ENCODE assay signal across 2 cellular contexts in genomic region chr1:207024202-207025143, GRCh38.
TF ChIP-seq lines count a peak whose summit lies in the region.

No MANE protein-coding gene starts in this region.

TF ChIP-seq in IMR-90, 13 proteins besides CTCF, POLR2A, EP300 and RAD21 (continued from another document):
- TF ChIP-seq, protein P1, sequence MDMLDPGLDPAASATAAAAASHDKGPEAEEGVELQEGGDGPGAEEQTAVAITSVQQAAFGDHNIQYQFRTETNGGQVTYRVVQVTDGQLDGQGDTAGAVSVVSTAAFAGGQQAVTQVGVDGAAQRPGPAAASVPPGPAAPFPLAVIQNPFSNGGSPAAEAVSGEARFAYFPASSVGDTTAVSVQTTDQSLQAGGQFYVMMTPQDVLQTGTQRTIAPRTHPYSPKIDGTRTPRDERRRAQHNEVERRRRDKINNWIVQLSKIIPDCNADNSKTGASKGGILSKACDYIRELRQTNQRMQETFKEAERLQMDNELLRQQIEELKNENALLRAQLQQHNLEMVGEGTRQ (IDR thresholded peaks at IDR 0.05; ENCODE audit: low read depth, low read length) = no peak
- no peak for TF ChIP-seq NFE2L2 (IDR thresholded peaks at IDR 0.05; ENCODE audit: low read depth, low read length)

TF ChIP-seq in WTC11, 78 proteins besides CTCF, POLR2A, EP300 and RAD21 (continued from another document):
- TF ChIP-seq ARID4B (CRISPR knock-in tag; IDR thresholded peaks at IDR 0.05; ENCODE audit: borderline replicate concordance) = no peak
- no peak for TF ChIP-seq ESRRA (CRISPR knock-in tag; IDR thresholded peaks at IDR 0.05; ENCODE audit: borderline replicate concordance)
- TF ChIP-seq ZNF396 (CRISPR knock-in tag; IDR thresholded peaks at IDR 0.05; ENCODE audit: borderline replicate concordance) = no peak
- no peak for TF ChIP-seq CBFB (CRISPR knock-in tag; IDR thresholded peaks at IDR 0.05; ENCODE audit: low read depth)
- TF ChIP-seq, protein P2, sequence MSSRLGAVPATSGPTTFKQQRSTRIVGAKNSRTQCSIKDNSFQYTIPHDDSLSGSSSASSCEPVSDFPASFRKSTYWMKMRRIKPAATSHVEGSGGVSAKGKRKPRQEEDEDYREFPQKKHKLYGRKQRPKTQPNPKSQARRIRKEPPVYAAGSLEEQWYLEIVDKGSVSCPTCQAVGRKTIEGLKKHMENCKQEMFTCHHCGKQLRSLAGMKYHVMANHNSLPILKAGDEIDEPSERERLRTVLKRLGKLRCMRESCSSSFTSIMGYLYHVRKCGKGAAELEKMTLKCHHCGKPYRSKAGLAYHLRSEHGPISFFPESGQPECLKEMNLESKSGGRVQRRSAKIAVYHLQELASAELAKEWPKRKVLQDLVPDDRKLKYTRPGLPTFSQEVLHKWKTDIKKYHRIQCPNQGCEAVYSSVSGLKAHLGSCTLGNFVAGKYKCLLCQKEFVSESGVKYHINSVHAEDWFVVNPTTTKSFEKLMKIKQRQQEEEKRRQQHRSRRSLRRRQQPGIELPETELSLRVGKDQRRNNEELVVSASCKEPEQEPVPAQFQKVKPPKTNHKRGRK (CRISPR knock-in tag; IDR thresholded peaks at IDR 0.05; ENCODE audit: borderline replicate concordance) = no peak
- TF ChIP-seq SP1 (CRISPR knock-in tag; conservative IDR thresholded peaks at IDR 0.05) = no peak
- TF ChIP-seq ZNF423 (CRISPR knock-in tag; IDR thresholded peaks at IDR 0.05) = no peak
- no peak for TF ChIP-seq IRF2 (CRISPR knock-in tag; IDR thresholded peaks at IDR 0.05; ENCODE audit: borderline replicate concordance, low read depth)
- TF ChIP-seq EMX1 (CRISPR knock-in tag; IDR thresholded peaks at IDR 0.05) = no peak
- no peak for TF ChIP-seq ZBTB21 (CRISPR knock-in tag; IDR thresholded peaks at IDR 0.05; ENCODE audit: borderline replicate concordance)
- TF ChIP-seq ZNF263 (CRISPR knock-in tag; IDR thresholded peaks at IDR 0.05; ENCODE audit: low read depth) = no peak
